8 cellular contexts compared by ENCODE assay signal in the genomic region with DNA sequence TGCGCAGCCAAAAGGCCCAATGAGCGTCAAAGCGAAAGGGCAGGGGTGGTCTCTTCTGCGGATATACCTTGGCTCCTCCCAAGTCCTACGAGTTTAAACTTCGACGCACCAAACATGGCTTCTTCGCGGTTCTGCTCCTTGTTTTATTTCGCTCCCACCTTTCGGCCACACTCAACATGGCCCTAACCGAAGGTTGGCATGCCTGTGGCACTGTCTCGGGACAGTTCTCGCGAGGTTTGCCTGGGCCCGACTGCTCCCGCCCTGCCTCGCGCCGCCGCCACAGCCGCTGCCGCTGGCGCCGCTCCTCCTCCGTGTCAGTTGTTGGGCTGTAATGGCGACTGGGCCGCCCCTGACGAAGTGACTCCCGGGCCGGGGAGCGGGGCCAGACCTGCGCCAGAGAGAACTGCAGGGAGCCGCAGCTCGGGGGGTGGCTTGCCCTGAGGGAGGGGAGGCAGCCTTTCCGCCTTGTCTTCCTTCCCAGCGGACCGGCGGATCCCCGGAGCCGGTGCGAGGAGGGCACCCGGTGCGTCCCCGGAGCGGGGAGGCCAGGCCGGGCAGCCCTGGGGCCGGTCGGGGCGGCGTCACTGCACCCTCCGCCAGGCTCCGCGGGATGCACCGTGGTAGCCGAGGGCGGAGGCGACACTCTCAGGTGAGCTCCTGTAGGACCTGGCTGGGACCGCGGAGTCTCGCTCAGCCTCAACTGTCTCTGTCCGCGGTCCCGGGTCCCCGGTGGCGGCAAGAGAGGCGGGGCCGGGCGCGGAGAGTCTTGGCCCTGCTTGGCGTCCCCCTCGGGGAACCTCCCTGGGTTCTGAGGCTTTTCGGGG. TPM values are rescaled to one million over a fixed set of nuclear protein-coding genes. Genes with fewer than 3 reads are reported as not detected.
A peak's percentile ranks its signal among the peaks of the same experiment; 100 is the strongest.
DNase-seq lines count a peak whose midpoint lies in the region; ATAC-seq and TF ChIP-seq lines count a peak whose summit lies in the region.

Gene CEP350 (plus strand): TSS at position 317 of the 824 bp plus-strand sequence. CDS start 31,372 bp downstream, outside the sequence.

- DNase-seq in GM12864 (ENCODE audit: low read depth) (peak; percentile 100), NCI-H1417 (lab: John Stamatoyannopoulos, UW) (peak; percentile 97 to 100 (median 99)), SW 1271 (lab: John Stamatoyannopoulos, UW) (peak; percentile 89 to 97), head of caudate nucleus (peak; percentile 91 to 99 (median 96)), osteocyte (ENCODE audit: extremely low spot score, unreplicated experiment) (peak; percentile 99)
- peak; percentile 95 for DNase-seq in activated naive CD8-positive, alpha-beta T cell treated with anti-CD3 and anti-CD28 coated beads, Interleukin-2, amount 50 U/mL, for 16 hours (ENCODE audit: low read depth, low spot score)

- peak within 1 kb of the TSS; percentile 87 for H3K4me3 Mint-ChIP-seq in osteocyte (ENCODE audit: unreplicated experiment)

- peak within 1 kb of the TSS; percentile 94 for H3K27ac Mint-ChIP-seq in osteocyte (ENCODE audit: unreplicated experiment)

- TF ChIP-seq CTCF in GM12864 (IDR thresholded peaks at IDR 0.05; ENCODE audit: low read depth, low read length, missing control alignments) (no peak), osteocyte (IDR thresholded peaks at IDR 0.05) (no peak)

- H3K27me3 ChIP-seq in thymus (ENCODE audit: control insufficient read depth, insufficient read depth), result no peaks in the 10 kb centered on the region

- no peaks in the 10 kb centered on the region for H3K36me3 Mint-ChIP-seq in osteocyte (ENCODE audit: unreplicated experiment)

- ATAC-seq in HG02759 (IDR thresholded peaks at IDR 0.05; ENCODE audit: unreplicated experiment), result peak; percentile 93

- no peaks in the 10 kb centered on the region for H3K9me3 ChIP-seq in thymus (ENCODE audit: control insufficient read depth)

- under 1% methylated on average over 73 of the region's 73 CpGs for WGBS in thymus

- peaks cover 2% of the 10 kb centered on the region for H3K4me1 ChIP-seq in thymus (ENCODE audit: control insufficient read depth, insufficient read depth, low read length)

- H3K4me3 ChIP-seq in GM12864 (ENCODE audit: low read depth, low read length) (peak within 1 kb of the TSS; percentile 76), thymus (ENCODE audit: low read length) (peak within 1 kb of the TSS; percentile 94)

- H3K27ac ChIP-seq in thymus (ENCODE audit: low read depth), result peak within 1 kb of the TSS; percentile 98

- peaks cover 28% of the 10 kb centered on the region for H3K4me1 Mint-ChIP-seq in osteocyte (ENCODE audit: unreplicated experiment)

- no peaks in the 10 kb centered on the region for H3K9me3 Mint-ChIP-seq in osteocyte (ENCODE audit: unreplicated experiment)

- no peaks in the 10 kb centered on the region for H3K27me3 Mint-ChIP-seq in osteocyte (ENCODE audit: unreplicated experiment)

- H3K36me3 ChIP-seq in thymus (ENCODE audit: control insufficient read depth, insufficient read depth), result no peaks in the 10 kb centered on the region

- intact Hi-C loops in head of caudate nucleus (cut with DNase I), result loop anchor here (5.0 to 10.0 kb wide), 2 partner anchors 72 to 220 kb away; partner anchors contain the start of gene TOR1AIP1

RNA-seq across cellular contexts. Expression of gene CEP350, which starts in this region (rescaled TPM):
- total RNA-seq in osteocyte, result 41.4 and 42.2 TPM in 2 replicates
- 8.3 TPM for polyA plus RNA-seq in thymus

Comparison
In these comparisons a context has a peak if more than half of its experiments do, and no peak if none do; other contexts are left out.
1. Peak in every context shown above with its lines: DNase-seq, ATAC-seq, H3K4me3 ChIP-seq and H3K27ac ChIP-seq.